2 cellular contexts compared by ENCODE assay signal in the genomic region with DNA sequence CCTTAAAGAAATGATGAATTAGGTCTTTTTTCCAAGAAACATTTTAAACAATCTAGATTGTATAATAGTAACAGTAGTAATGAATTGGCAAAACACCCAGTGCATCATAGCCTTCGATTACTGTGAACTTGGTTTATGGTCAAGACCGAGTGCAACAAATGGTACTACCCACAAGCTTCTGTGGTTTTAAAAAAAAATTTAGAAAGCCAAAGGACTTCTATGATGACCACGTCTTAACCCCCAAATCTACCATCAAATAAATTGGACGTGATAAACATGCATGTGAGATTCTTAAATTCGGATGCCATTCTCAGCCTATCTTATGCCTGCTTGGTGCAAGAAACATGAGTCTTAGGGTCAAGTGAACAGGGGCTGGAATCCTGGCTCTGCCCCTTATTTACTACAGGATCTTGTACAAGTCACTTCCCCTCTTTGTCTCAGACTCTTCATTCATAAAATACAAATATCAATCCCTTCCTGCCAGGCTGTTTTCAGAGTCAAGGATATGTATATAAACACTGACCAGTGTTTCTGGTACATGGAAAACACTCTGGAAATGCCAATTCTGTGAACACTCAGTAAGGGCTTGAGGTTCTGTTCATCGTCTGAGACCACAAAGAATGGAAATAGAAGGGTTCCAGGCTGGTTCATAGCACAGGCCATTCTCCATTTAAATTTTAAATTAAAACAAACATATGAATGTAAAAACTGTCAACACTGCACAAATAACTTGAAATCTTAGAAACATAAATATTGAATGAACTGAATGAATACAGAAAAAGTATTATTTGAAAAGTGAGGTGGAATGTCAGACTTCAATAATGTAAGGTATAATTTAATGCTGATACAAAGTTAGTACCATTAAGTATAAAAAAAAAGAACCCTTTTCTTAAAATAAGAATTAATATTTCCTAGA.
TF ChIP-seq lines count a peak whose summit lies in the region.

No MANE protein-coding gene starts in this region.

TF ChIP-seq in SK-N-SH, 30 proteins besides CTCF, POLR2A, EP300 and RAD21 (continued from another document):
- TF ChIP-seq IRF3 (IDR thresholded peaks at IDR 0.05; ENCODE audit: low read depth, low read length), result no peak

TF ChIP-seq in SK-N-SH treated with all-trans-retinoic acid at 6 μM for 48 hours, 23 proteins besides CTCF, POLR2A, EP300 and RAD21:
- TF ChIP-seq, protein P1, sequence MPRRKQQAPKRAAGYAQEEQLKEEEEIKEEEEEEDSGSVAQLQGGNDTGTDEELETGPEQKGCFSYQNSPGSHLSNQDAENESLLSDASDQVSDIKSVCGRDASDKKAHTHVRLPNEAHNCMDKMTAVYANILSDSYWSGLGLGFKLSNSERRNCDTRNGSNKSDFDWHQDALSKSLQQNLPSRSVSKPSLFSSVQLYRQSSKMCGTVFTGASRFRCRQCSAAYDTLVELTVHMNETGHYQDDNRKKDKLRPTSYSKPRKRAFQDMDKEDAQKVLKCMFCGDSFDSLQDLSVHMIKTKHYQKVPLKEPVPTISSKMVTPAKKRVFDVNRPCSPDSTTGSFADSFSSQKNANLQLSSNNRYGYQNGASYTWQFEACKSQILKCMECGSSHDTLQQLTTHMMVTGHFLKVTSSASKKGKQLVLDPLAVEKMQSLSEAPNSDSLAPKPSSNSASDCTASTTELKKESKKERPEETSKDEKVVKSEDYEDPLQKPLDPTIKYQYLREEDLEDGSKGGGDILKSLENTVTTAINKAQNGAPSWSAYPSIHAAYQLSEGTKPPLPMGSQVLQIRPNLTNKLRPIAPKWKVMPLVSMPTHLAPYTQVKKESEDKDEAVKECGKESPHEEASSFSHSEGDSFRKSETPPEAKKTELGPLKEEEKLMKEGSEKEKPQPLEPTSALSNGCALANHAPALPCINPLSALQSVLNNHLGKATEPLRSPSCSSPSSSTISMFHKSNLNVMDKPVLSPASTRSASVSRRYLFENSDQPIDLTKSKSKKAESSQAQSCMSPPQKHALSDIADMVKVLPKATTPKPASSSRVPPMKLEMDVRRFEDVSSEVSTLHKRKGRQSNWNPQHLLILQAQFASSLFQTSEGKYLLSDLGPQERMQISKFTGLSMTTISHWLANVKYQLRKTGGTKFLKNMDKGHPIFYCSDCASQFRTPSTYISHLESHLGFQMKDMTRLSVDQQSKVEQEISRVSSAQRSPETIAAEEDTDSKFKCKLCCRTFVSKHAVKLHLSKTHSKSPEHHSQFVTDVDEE (CRISPR knock-in tag; IDR thresholded peaks at IDR 0.05), result no peak
- TF ChIP-seq ZC3H10 (CRISPR knock-in tag; IDR thresholded peaks at IDR 0.05) (no peak), CREB5 (CRISPR knock-in tag; IDR thresholded peaks at IDR 0.05; ENCODE audit: low read depth) (no peak), ISL1 (CRISPR knock-in tag; IDR thresholded peaks at IDR 0.05) (no peak), SNAI2 (CRISPR knock-in tag; IDR thresholded peaks at IDR 0.05) (no peak), CSDC2 (CRISPR knock-in tag; IDR thresholded peaks at IDR 0.05) (no peak), ZNF70 (CRISPR knock-in tag; IDR thresholded peaks at IDR 0.05) (no peak), ZFP3 (CRISPR knock-in tag; IDR thresholded peaks at IDR 0.05) (no peak), TCF4 (CRISPR knock-in tag; IDR thresholded peaks at IDR 0.05; ENCODE audit: borderline replicate concordance) (no peak), BACH2 (CRISPR knock-in tag; IDR thresholded peaks at IDR 0.05; ENCODE audit: borderline replicate concordance) (no peak), ZFP30 (CRISPR knock-in tag; IDR thresholded peaks at IDR 0.05) (no peak), ZNF8 (CRISPR knock-in tag; IDR thresholded peaks at IDR 0.05) (no peak), PPARA (CRISPR knock-in tag; IDR thresholded peaks at IDR 0.05; ENCODE audit: borderline replicate concordance) (no peak), TOX (CRISPR knock-in tag; IDR thresholded peaks at IDR 0.05; ENCODE audit: borderline replicate concordance) (no peak)
